Comparison of ENCODE assay signal across 22 cellular contexts in genomic region chr15:81851307-81851706, GRCh38.
A peak's percentile ranks its signal among the peaks of the same experiment; 100 is the strongest.
DNase-seq lines count a peak whose midpoint lies in the region; ATAC-seq and TF ChIP-seq lines count a peak whose summit lies in the region.
"Had no signal": no experiment of that assay in that cellular context is flagged by ENCODE, and none has a peak within 500 bp of the region (broad histone marks: within the 10 kb centered on the region; RNA-seq: fewer than 3 reads in every experiment).

No MANE protein-coding gene starts in this region.

- H3K9ac ChIP-seq in colonic mucosa (ENCODE audit: low read depth in 2 of 2, low read length in 2 of 2) = no peak overlapping the region
- H3K9ac ChIP-seq: BLaER1, GM23248 had no signal

- peak; percentile 65 for ATAC-seq in central memory CD8-positive, alpha-beta T cell (replicated peaks; ENCODE audit: extremely low read depth, poor library complexity, severe bottlenecking)
- ATAC-seq: CD8-positive, alpha-beta T cell; GM12878 had no signal

- H3K27ac ChIP-seq in colonic mucosa = no peak overlapping the region
- no peak overlapping the region for H3K27ac ChIP-seq in caudate nucleus (ENCODE audit: low read depth, low read length)
- H3K27ac ChIP-seq: 22Rv1, BLaER1, C4-2B, GM23248 had no signal

- no peaks in the 10 kb centered on the region for H3K27me3 ChIP-seq in colonic mucosa
- H3K27me3 ChIP-seq: BLaER1 had no signal

- POLR2A ChIA-PET in activated CD4-positive, alpha-beta T cell treated with anti-CD3 and anti-CD28 coated beads, Interleukin-2, amount 10 ng/mL, durations not matched to agents 7 days and 5 days (lab: Charles Lee) = no interaction called here

- no peaks in the 10 kb centered on the region for H3K4me1 Mint-ChIP-seq in activated CD4-positive, alpha-beta T cell treated with anti-CD3 and anti-CD28 coated beads, Interleukin-2, amount 10 ng/mL, durations not matched to agents 24 days and 14 days
- H3K4me1 Mint-ChIP-seq in activated CD4-positive, alpha-beta T cell treated with anti-CD3 and anti-CD28 coated beads, Interleukin-2, amount 10 ng/mL, durations not matched to agents 7 days and 5 days = no peaks in the 10 kb centered on the region
- H3K4me1 Mint-ChIP-seq in central memory CD8-positive, alpha-beta T cell = no peaks in the 10 kb centered on the region
- H3K4me1 Mint-ChIP-seq in immature natural killer cell (peaks cover 0 to 4% of the 10 kb centered on the region in 2 donors), nephron (peaks cover 35% of the 10 kb centered on the region)
- H3K4me1 Mint-ChIP-seq: B cell; CD4-positive, CD25-positive, alpha-beta regulatory T cell had no signal

- no peaks in the 10 kb centered on the region for H3K9me3 Mint-ChIP-seq in activated CD4-positive, alpha-beta T cell treated with anti-CD3 and anti-CD28 coated beads, Interleukin-2, amount 10 ng/mL, durations not matched to agents 24 days and 14 days
- H3K9me3 Mint-ChIP-seq in activated CD4-positive, alpha-beta T cell treated with anti-CD3 and anti-CD28 coated beads, Interleukin-2, amount 10 ng/mL, durations not matched to agents 7 days and 5 days = no peaks in the 10 kb centered on the region
- H3K9me3 Mint-ChIP-seq in central memory CD8-positive, alpha-beta T cell = no peaks in the 10 kb centered on the region
- H3K9me3 Mint-ChIP-seq in immature natural killer cell = no peaks in the 10 kb centered on the region
- H3K9me3 Mint-ChIP-seq in nephron = no peaks in the 10 kb centered on the region
- H3K9me3 Mint-ChIP-seq: CD8-positive, alpha-beta T cell; HFFc6 had no signal

- H3K4me1 ChIP-seq in colonic mucosa = no peaks in the 10 kb centered on the region
- H3K4me1 ChIP-seq: BLaER1, Caco-2, HAP-1 had no signal

- CTCF ChIA-PET in activated CD4-positive, alpha-beta T cell treated with anti-CD3 and anti-CD28 coated beads, Interleukin-2, amount 10 ng/mL, durations not matched to agents 7 days and 5 days (lab: Charles Lee) = no interaction called here

- TF ChIP-seq CTCF in nephron (IDR thresholded peaks at IDR 0.05; ENCODE audit: unreplicated experiment in 3 of 3) (no peak), colonic mucosa (IDR thresholded peaks at IDR 0.05) (no peak)

- intact Hi-C loops in activated CD4-positive, alpha-beta T cell treated with anti-CD3 and anti-CD28 coated beads, Interleukin-2, amount 10 ng/mL, durations not matched to agents 24 days and 14 days (cut with micrococcal nuclease) = no loop called here
- intact Hi-C loops in colonic mucosa (cut with DNase I) = no loop called here

- H3K36me3 Mint-ChIP-seq in activated CD4-positive, alpha-beta T cell treated with anti-CD3 and anti-CD28 coated beads, Interleukin-2, amount 10 ng/mL, durations not matched to agents 24 days and 14 days (ENCODE audit: low read depth) = no peaks in the 10 kb centered on the region
- no peaks in the 10 kb centered on the region for H3K36me3 Mint-ChIP-seq in activated CD4-positive, alpha-beta T cell treated with anti-CD3 and anti-CD28 coated beads, Interleukin-2, amount 10 ng/mL, durations not matched to agents 7 days and 5 days (ENCODE audit: low read depth)
- H3K36me3 Mint-ChIP-seq in central memory CD8-positive, alpha-beta T cell (ENCODE audit: insufficient read depth) = no peaks in the 10 kb centered on the region
- H3K36me3 Mint-ChIP-seq in immature natural killer cell (no peaks in the 10 kb centered on the region), nephron (ENCODE audit: low read depth) (peaks cover 5% of the 10 kb centered on the region)
- H3K36me3 Mint-ChIP-seq: CD4-positive, CD25-positive, alpha-beta regulatory T cell; CD8-positive, alpha-beta T cell had no signal

- H3K27me3 Mint-ChIP-seq in activated CD4-positive, alpha-beta T cell treated with anti-CD3 and anti-CD28 coated beads, Interleukin-2, amount 10 ng/mL, durations not matched to agents 24 days and 14 days = peaks cover 3% of the 10 kb centered on the region
- H3K27me3 Mint-ChIP-seq in activated CD4-positive, alpha-beta T cell treated with anti-CD3 and anti-CD28 coated beads, Interleukin-2, amount 10 ng/mL, durations not matched to agents 7 days and 5 days = no peaks in the 10 kb centered on the region
- peaks cover 10% of the 10 kb centered on the region for H3K27me3 Mint-ChIP-seq in central memory CD8-positive, alpha-beta T cell
- peaks cover 0 to 2% (median 0%) of the 10 kb centered on the region in 3 donors for H3K27me3 Mint-ChIP-seq in immature natural killer cell (ENCODE audit: low read depth in 3 of 3)
- H3K27me3 Mint-ChIP-seq in nephron (ENCODE audit: low read depth) = no peaks in the 10 kb centered on the region
- H3K27me3 Mint-ChIP-seq: CD4-positive, CD25-positive, alpha-beta regulatory T cell had no signal

- no peak overlapping the region for H3K27ac Mint-ChIP-seq in activated CD4-positive, alpha-beta T cell treated with anti-CD3 and anti-CD28 coated beads, Interleukin-2, amount 10 ng/mL, durations not matched to agents 24 days and 14 days
- no peak overlapping the region for H3K27ac Mint-ChIP-seq in activated CD4-positive, alpha-beta T cell treated with anti-CD3 and anti-CD28 coated beads, Interleukin-2, amount 10 ng/mL, durations not matched to agents 7 days and 5 days
- no peak overlapping the region for H3K27ac Mint-ChIP-seq in central memory CD8-positive, alpha-beta T cell (ENCODE audit: low read depth)
- H3K27ac Mint-ChIP-seq in immature natural killer cell = peak overlapping the region in 1 of 6 donors; percentile 54
- peak overlapping the region in 2 of 3 experiments; percentile 19 to 32 for H3K27ac Mint-ChIP-seq in nephron
- H3K27ac Mint-ChIP-seq: B cell; CD8-positive, alpha-beta T cell; HFFc6 had no signal

- peak; percentile 32 for DNase-seq in activated CD4-positive, alpha-beta T cell treated with anti-CD3 and anti-CD28 coated beads, Interleukin-2, amount 10 ng/mL, durations not matched to agents 24 days and 14 days
- no peak for DNase-seq in activated CD4-positive, alpha-beta T cell treated with anti-CD3 and anti-CD28 coated beads, Interleukin-2, amount 10 ng/mL, durations not matched to agents 7 days and 5 days
- DNase-seq in central memory CD8-positive, alpha-beta T cell (ENCODE audit: low spot score in 2 of 2) = no peak
- DNase-seq in immature natural killer cell (peak in 2 of 3 donors; percentile 2 to 3), HK-2 (ENCODE audit: unreplicated experiment) (no peak), colonic mucosa (no peak), caudate nucleus (lab: John Stamatoyannopoulos, UW) (no peak)
- DNase-seq: Caco-2; CD4-positive, CD25-positive, alpha-beta regulatory T cell; CD8-positive, alpha-beta T cell; DMS 273 treated with DMSO at 0.1 percent for 48 hours; DMS53; DND-41; GM23248; HFFc6 had no signal

- no peak overlapping the region for H3K4me3 ChIP-seq in colonic mucosa
- H3K4me3 ChIP-seq: BLaER1, GM12878, GM23248, HAP-1 had no signal

- H3K9me3 ChIP-seq in colonic mucosa = no peaks in the 10 kb centered on the region
- H3K9me3 ChIP-seq: BLaER1, Caco-2, HAP-1 had no signal

- H3K4me3 Mint-ChIP-seq in activated CD4-positive, alpha-beta T cell treated with anti-CD3 and anti-CD28 coated beads, Interleukin-2, amount 10 ng/mL, durations not matched to agents 24 days and 14 days = no peak overlapping the region
- no peak overlapping the region for H3K4me3 Mint-ChIP-seq in activated CD4-positive, alpha-beta T cell treated with anti-CD3 and anti-CD28 coated beads, Interleukin-2, amount 10 ng/mL, durations not matched to agents 7 days and 5 days
- H3K4me3 Mint-ChIP-seq in central memory CD8-positive, alpha-beta T cell = no peak overlapping the region
- no peak overlapping the region for H3K4me3 Mint-ChIP-seq in immature natural killer cell
- no peak overlapping the region for H3K4me3 Mint-ChIP-seq in nephron
- H3K4me3 Mint-ChIP-seq: B cell; CD4-positive, CD25-positive, alpha-beta regulatory T cell; CD8-positive, alpha-beta T cell; HFFc6 had no signal

- H3K36me3 ChIP-seq in colonic mucosa = no peaks in the 10 kb centered on the region
- H3K36me3 ChIP-seq: BLaER1, HAP-1 had no signal

Comparison
In these comparisons a context has a peak if more than half of its experiments do, and no peak if none do; other contexts are left out.
1. DNase-seq: peak in activated CD4-positive, alpha-beta T cell treated with anti-CD3 and anti-CD28 coated beads, Interleukin-2, amount 10 ng/mL, durations not matched to agents 24 days and 14 days (single experiment) and immature natural killer cell (2 of 3); none in activated CD4-positive, alpha-beta T cell treated with anti-CD3 and anti-CD28 coated beads, Interleukin-2, amount 10 ng/mL, durations not matched to agents 7 days and 5 days (single experiment), central memory CD8-positive, alpha-beta T cell (0 of 2), HK-2 (single experiment), colonic mucosa (single experiment) and caudate nucleus (0 of 61).
2. H3K27ac Mint-ChIP-seq: peak in nephron (2 of 3); none in activated CD4-positive, alpha-beta T cell treated with anti-CD3 and anti-CD28 coated beads, Interleukin-2, amount 10 ng/mL, durations not matched to agents 24 days and 14 days (single experiment), activated CD4-positive, alpha-beta T cell treated with anti-CD3 and anti-CD28 coated beads, Interleukin-2, amount 10 ng/mL, durations not matched to agents 7 days and 5 days (single experiment) and central memory CD8-positive, alpha-beta T cell (single experiment).